In the genomic region with DNA sequence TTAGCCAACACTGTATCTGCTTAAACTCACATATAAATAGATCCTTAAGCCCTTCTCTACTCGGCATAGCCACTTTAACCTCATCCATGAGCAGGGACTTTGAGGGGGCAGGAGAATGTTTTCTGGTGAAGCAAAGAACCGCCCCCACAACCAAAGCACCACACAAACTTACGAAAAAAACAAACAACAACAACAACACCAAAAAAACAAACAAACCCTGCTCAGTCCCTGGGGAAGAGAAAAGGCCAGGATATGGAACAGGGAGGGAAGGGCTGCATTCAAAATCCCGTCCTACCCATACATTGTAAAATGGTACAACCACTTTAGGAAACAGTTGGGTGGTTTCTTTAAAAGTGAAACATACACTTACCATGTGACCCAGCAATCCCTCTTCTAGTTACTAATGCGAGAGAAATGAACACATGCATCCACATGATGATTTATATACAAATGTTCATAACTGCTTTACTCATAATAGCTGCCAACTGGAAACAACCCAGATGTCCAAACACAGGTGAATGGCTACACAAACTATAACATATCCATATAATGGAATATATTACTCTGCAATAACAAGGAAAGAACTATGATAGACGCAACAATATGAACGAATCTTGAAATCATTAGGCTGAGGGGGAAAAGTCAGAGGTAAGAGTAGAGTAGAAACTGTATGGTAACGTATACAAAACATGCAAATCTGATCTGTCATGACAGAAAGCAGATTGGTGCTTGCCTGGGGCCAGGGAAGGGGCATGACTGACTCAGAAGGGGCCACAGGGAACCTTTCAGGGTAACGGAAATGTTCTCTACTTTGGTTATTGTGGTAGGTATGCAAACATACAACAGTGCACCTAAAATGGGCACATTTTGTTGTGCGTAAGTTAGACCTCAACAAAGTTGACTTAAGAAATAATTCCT, we compare ENCODE assay signal across 8 cellular contexts. TPM values are rescaled to one million over a fixed set of nuclear protein-coding genes. Genes with fewer than 3 reads are reported as not detected.
DNase-seq lines count a peak whose midpoint lies in the region; ATAC-seq and TF ChIP-seq lines count a peak whose summit lies in the region.

No MANE protein-coding gene starts in this region.

- peak; percentile 69 for DNase-seq in activated CD4-positive, alpha-beta T cell treated with anti-CD3 and anti-CD28 coated beads for 36 hours
- DNase-seq in activated CD4-positive, alpha-beta T cell treated with anti-CD3 and anti-CD28 coated beads for 1 hour: no peak
- peak; percentile 26 for DNase-seq in activated CD4-positive, alpha-beta T cell treated with anti-CD3 and anti-CD28 coated beads, Interleukin-2, amount 50 U/mL, for 1 hour
- peak; percentile 10 to 53 for DNase-seq in foreskin fibroblast
- peak; percentile 41 to 56 for DNase-seq in stimulated activated CD8-positive, alpha-beta memory T cell treated with anti-CD3 and anti-CD28 coated beads, Interleukin-15, amount 100 ng/mL, for 48 hours (ENCODE audit: low read depth in 2 of 2)
- DNase-seq in SW 1271 (lab: John Stamatoyannopoulos, UW): no peak

- peak; percentile 82 for ATAC-seq in activated CD4-positive, alpha-beta T cell treated with anti-CD3 and anti-CD28 coated beads for 36 hours
- ATAC-seq in GM18498 (IDR thresholded peaks at IDR 0.05; ENCODE audit: unreplicated experiment) (no peak), HG02623 (IDR thresholded peaks at IDR 0.05; ENCODE audit: unreplicated experiment) (no peak)

- no peak for TF ChIP-seq CTCF in foreskin fibroblast (IDR thresholded peaks at IDR 0.05; ENCODE audit: low read depth, low read length)

- intact Hi-C loops in activated CD4-positive, alpha-beta T cell treated with anti-CD3 and anti-CD28 coated beads for 36 hours (cut with DNase I, micrococcal nuclease): no loop called here

- POLR2A ChIA-PET in activated CD4-positive, alpha-beta T cell treated with anti-CD3 and anti-CD28 coated beads for 36 hours (lab: Charles Lee): interaction anchor here (1.0 to 2.5 kb wide), 2 partner anchors 16 to 37 kb away, joined by 3 to 11 read pairs; a partner anchor contains a TSS

- no peaks in the 10 kb centered on the region for H3K9me3 Mint-ChIP-seq in activated CD4-positive, alpha-beta T cell treated with anti-CD3 and anti-CD28 coated beads for 36 hours (ENCODE audit: low read depth)

- CTCF ChIA-PET in activated CD4-positive, alpha-beta T cell treated with anti-CD3 and anti-CD28 coated beads for 36 hours (lab: Charles Lee): interaction anchor here (0.7 kb wide), 1 partner anchor 19 kb away, joined by 3 read pairs; no protein-coding TSS in a partner anchor

- peaks cover 50% of the 10 kb centered on the region for H3K4me1 Mint-ChIP-seq in activated CD4-positive, alpha-beta T cell treated with anti-CD3 and anti-CD28 coated beads for 36 hours

- no peaks in the 10 kb centered on the region for H3K36me3 Mint-ChIP-seq in activated CD4-positive, alpha-beta T cell treated with anti-CD3 and anti-CD28 coated beads for 36 hours (ENCODE audit: low read depth)

- H3K4me3 ChIP-seq in foreskin fibroblast (ENCODE audit: low read depth in 1 of 2, low read length in 2 of 2): no peak overlapping the region

- H3K27ac Mint-ChIP-seq in activated CD4-positive, alpha-beta T cell treated with anti-CD3 and anti-CD28 coated beads for 36 hours: peak overlapping the region; percentile 90

- peak overlapping the region; percentile 38 for H3K4me3 Mint-ChIP-seq in activated CD4-positive, alpha-beta T cell treated with anti-CD3 and anti-CD28 coated beads for 36 hours

- H3K27me3 Mint-ChIP-seq in activated CD4-positive, alpha-beta T cell treated with anti-CD3 and anti-CD28 coated beads for 36 hours: no peaks in the 10 kb centered on the region

RNA-seq across cellular contexts. Expression of a gene that starts 37.7 kb away (rescaled TPM):
- total RNA-seq in activated CD4-positive, alpha-beta T cell treated with anti-CD3 and anti-CD28 coated beads for 36 hours: 10 to 100 TPM; 31.3 to 43.0 TPM

Comparison
In these comparisons a context has a peak if more than half of its experiments do, and no peak if none do; other contexts are left out.
1. DNase-seq: peak in activated CD4-positive, alpha-beta T cell treated with anti-CD3 and anti-CD28 coated beads for 36 hours (single experiment), activated CD4-positive, alpha-beta T cell treated with anti-CD3 and anti-CD28 coated beads, Interleukin-2, amount 50 U/mL, for 1 hour (single experiment), foreskin fibroblast (2 of 2) and stimulated activated CD8-positive, alpha-beta memory T cell treated with anti-CD3 and anti-CD28 coated beads, Interleukin-15, amount 100 ng/mL, for 48 hours (2 of 2); none in activated CD4-positive, alpha-beta T cell treated with anti-CD3 and anti-CD28 coated beads for 1 hour (single experiment) and SW 1271 (0 of 2).